9 cellular contexts compared by ENCODE assay signal in the genomic region with DNA sequence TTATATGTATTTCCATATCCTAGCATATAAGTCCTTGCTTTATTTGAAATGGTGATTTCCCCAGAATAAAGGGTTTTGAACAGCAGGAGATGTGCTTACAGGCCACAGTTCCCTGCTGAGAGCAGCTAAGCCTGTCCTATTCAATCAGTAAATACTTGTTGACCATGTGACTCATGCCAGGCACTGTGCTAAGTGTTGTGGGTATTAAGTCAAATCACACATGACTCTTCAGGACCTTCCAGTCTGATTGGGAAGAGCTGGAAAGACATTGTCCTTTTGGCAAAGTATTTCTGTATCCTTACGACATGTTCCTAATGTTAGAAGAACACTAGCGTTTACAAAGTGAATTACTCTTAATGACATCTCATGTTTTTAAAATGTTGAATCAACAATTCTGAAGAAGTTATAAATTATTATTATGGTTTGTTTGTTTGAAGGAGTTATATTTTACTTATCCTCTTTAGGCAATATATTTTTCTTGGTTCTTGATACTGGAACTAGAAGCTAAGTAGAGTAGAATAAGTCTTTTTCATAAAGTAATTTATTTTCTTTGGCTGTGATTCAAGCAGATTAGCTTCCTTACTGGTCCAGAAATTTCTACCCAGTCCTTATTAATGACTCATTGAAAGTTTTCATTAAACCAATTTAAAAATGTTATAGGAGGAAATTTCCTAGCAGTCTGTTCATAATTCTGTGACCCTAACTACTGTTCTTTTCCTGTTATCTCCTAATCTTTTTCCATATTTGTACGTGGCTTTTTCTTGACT.
DNase-seq lines count a peak whose midpoint lies in the region; ATAC-seq and TF ChIP-seq lines count a peak whose summit lies in the region.
"Had no signal": no experiment of that assay in that cellular context is flagged by ENCODE, and none has a peak within 500 bp of the region (broad histone marks: within the 10 kb centered on the region; RNA-seq: fewer than 3 reads in every experiment).

No MANE protein-coding gene starts in this region.

- H3K36me3 Mint-ChIP-seq in Calu3 (ENCODE audit: insufficient read depth, unreplicated experiment), result peaks cover 8% of the 10 kb centered on the region
- H3K36me3 Mint-ChIP-seq in activated naive CD4-positive, alpha-beta T cell treated with anti-CD3 and anti-CD28 coated beads for 36 hours (ENCODE audit: low read depth), result peaks cover 20% of the 10 kb centered on the region

- peaks cover 28% of the 10 kb centered on the region for H3K36me3 ChIP-seq in iPS-18a (ENCODE audit: control insufficient read depth, low read depth, low read length)

- intact Hi-C loops in Calu3 (cut with micrococcal nuclease; ENCODE audit: unreplicated experiment), result no loop called here
- intact Hi-C loops in head of caudate nucleus (cut with DNase I), result no loop called here
- intact Hi-C loops in activated naive CD4-positive, alpha-beta T cell treated with anti-CD3 and anti-CD28 coated beads for 36 hours (cut with micrococcal nuclease), result no loop called here

- no peak overlapping the region for H3K27ac Mint-ChIP-seq in Calu3 (ENCODE audit: unreplicated experiment)
- no peak overlapping the region for H3K27ac Mint-ChIP-seq in activated naive CD4-positive, alpha-beta T cell treated with anti-CD3 and anti-CD28 coated beads for 36 hours

- H3K4me1 Mint-ChIP-seq in Calu3 (ENCODE audit: low read depth, unreplicated experiment), result no peaks in the 10 kb centered on the region
- no peaks in the 10 kb centered on the region for H3K4me1 Mint-ChIP-seq in activated naive CD4-positive, alpha-beta T cell treated with anti-CD3 and anti-CD28 coated beads for 36 hours (ENCODE audit: low read depth)

- no peak overlapping the region for H3K9ac ChIP-seq in iPS-18a (ENCODE audit: low read length)

- H3K4me1 ChIP-seq in iPS-18a (ENCODE audit: control insufficient read depth, low read depth, low read length), result peaks cover 22% of the 10 kb centered on the region

- no peak overlapping the region for H3K4me3 ChIP-seq in astrocyte of the spinal cord (ENCODE audit: low read depth, low read length)
- peak overlapping the region; percentile 29 for H3K4me3 ChIP-seq in iPS-18a (ENCODE audit: low read length)

- no TSS peak for BruUV-seq in Calu3 (replicated peaks; lab: Mats Ljungman, UMichigan)

- in situ Hi-C loops in astrocyte of the spinal cord (cut with HindIII; ENCODE audit: low sequenced_read_pairs), result no loop called here

- no peak for ATAC-seq in left lobe of liver

- no peak for TF ChIP-seq CTCF in astrocyte of the spinal cord (IDR thresholded peaks at IDR 0.05; ENCODE audit: low read depth, low read length)
- no peak for TF ChIP-seq CTCF in Calu3 (IDR thresholded peaks at IDR 0.05; ENCODE audit: unreplicated experiment)

- H3K27me3 Mint-ChIP-seq in Calu3 (ENCODE audit: unreplicated experiment), result no peaks in the 10 kb centered on the region
- no peaks in the 10 kb centered on the region for H3K27me3 Mint-ChIP-seq in activated naive CD4-positive, alpha-beta T cell treated with anti-CD3 and anti-CD28 coated beads for 36 hours (ENCODE audit: low read depth)

- CTCF ChIA-PET in Calu3 (lab: Charles Lee), result no interaction called here
- CTCF ChIA-PET in activated naive CD4-positive, alpha-beta T cell treated with anti-CD3 and anti-CD28 coated beads for 36 hours (lab: Charles Lee), result interaction anchor here (0.6 to 1.6 kb wide), 2 partner anchors 18 to 95 kb away, joined by 3 to 4 read pairs; no protein-coding TSS in a partner anchor

- DNase-seq in AG08395 (ENCODE audit: low spot score) (peak; percentile 6), M059J (ENCODE audit: low read depth) (peak; percentile 64), astrocyte of the spinal cord (ENCODE audit: low read depth, low spot score) (peak; percentile 63), Calu3 (no peak), head of caudate nucleus (no peak), left lobe of liver (ENCODE audit: low spot score) (no peak)
- no peak for DNase-seq in activated naive CD4-positive, alpha-beta T cell treated with anti-CD3 and anti-CD28 coated beads for 36 hours
- DNase-seq: Caco-2 had no signal

- H3K27me3 ChIP-seq in iPS-18a (ENCODE audit: control insufficient read depth, insufficient read depth, low read length), result no peaks in the 10 kb centered on the region

- no peaks in the 10 kb centered on the region for H3K9me3 ChIP-seq in iPS-18a (ENCODE audit: control insufficient read depth, low read depth, low read length)
- H3K9me3 ChIP-seq: Caco-2 had no signal

- H3K9me3 Mint-ChIP-seq in Calu3 (ENCODE audit: low read depth, unreplicated experiment), result no peaks in the 10 kb centered on the region
- no peaks in the 10 kb centered on the region for H3K9me3 Mint-ChIP-seq in activated naive CD4-positive, alpha-beta T cell treated with anti-CD3 and anti-CD28 coated beads for 36 hours

- H3K4me3 Mint-ChIP-seq in Calu3 (ENCODE audit: low read depth, unreplicated experiment), result no peak overlapping the region
- H3K4me3 Mint-ChIP-seq in activated naive CD4-positive, alpha-beta T cell treated with anti-CD3 and anti-CD28 coated beads for 36 hours, result no peak overlapping the region

- no peak overlapping the region for H3K27ac ChIP-seq in iPS-18a (ENCODE audit: low read length)

Comparison
In these comparisons a context has a peak if more than half of its experiments do, and no peak if none do; other contexts are left out.
1. DNase-seq: peak in AG08395 (single experiment), M059J (single experiment) and astrocyte of the spinal cord (single experiment); none in Calu3 (single experiment), head of caudate nucleus (0 of 42), activated naive CD4-positive, alpha-beta T cell treated with anti-CD3 and anti-CD28 coated beads for 36 hours (single experiment) and left lobe of liver (single experiment).